ENCODE assay signal across 14 cellular contexts in genomic region chr5:151596839-151597539, GRCh38. TPM values are rescaled to one million over a fixed set of nuclear protein-coding genes. Genes with fewer than 3 reads are reported as not detected.
DNase-seq lines count a peak whose midpoint lies in the region; ATAC-seq, FAIRE-seq and TF ChIP-seq lines count a peak whose summit lies in the region.
"Had no signal": no experiment of that assay in that cellular context is flagged by ENCODE, and none has a peak within 500 bp of the region (broad histone marks: within the 10 kb centered on the region; RNA-seq: fewer than 3 reads in every experiment).

No MANE protein-coding gene starts in this region.

- H3K36me3 ChIP-seq in body of pancreas (replicated peaks in 1 of 2; ENCODE audit: insufficient read depth in 1 of 2, low read depth in 2 of 2): no peaks in the 10 kb centered on the region
- H3K36me3 ChIP-seq in psoas muscle (ENCODE audit: insufficient read depth in 1 of 2, low read depth in 1 of 2): no peaks in the 10 kb centered on the region

- ATAC-seq in body of pancreas (peak; percentile 42), psoas muscle (peak in 3 of 4 donors; percentile 34 to 54 (median 40)), HG03135 (IDR thresholded peaks at IDR 0.05; ENCODE audit: unreplicated experiment) (no peak)

- H3K27me3 Mint-ChIP-seq in immature natural killer cell (ENCODE audit: low read depth in 3 of 3): peaks cover 3 to 5% (median 3%) of the 10 kb centered on the region in 3 donors

- no peak overlapping the region for H3K4me3 ChIP-seq in body of pancreas
- H3K4me3 ChIP-seq in psoas muscle: no peak overlapping the region
- H3K4me3 ChIP-seq: SK-N-MC had no signal

- intact Hi-C loops in body of pancreas (cut with DNase I): no loop called here
- intact Hi-C loops in psoas muscle (cut with DNase I): no loop called here

- TF ChIP-seq CTCF in body of pancreas (IDR thresholded peaks at IDR 0.05) (no peak), psoas muscle (IDR thresholded peaks at IDR 0.05) (no peak)

- TF ChIP-seq POLR2A in H54 (IDR thresholded peaks at IDR 0.05; ENCODE audit: low read depth, low read length) (no peak), body of pancreas (IDR thresholded peaks at IDR 0.05) (no peak)

- no peak for FAIRE-seq in H54 (lab: Jason Lieb, UNC)

- H3K4me1 Mint-ChIP-seq in immature natural killer cell: no peaks in the 10 kb centered on the region

- no peaks in the 10 kb centered on the region for H3K9me3 Mint-ChIP-seq in immature natural killer cell

- DNase-seq in H54 (ENCODE audit: insufficient read length, low spot score) (peak; percentile 37), body of pancreas (no peak), iPS-NIHi7 (ENCODE audit: extremely low spot score) (peak; percentile 84), psoas muscle (no peak), immature natural killer cell (no peak)
- DNase-seq in stimulated activated CD4-positive, alpha-beta T cell treated with anti-CD3 and anti-CD28 coated beads, Interleukin-2, amount 100 ng/mL, for 24 hours: no peak
- DNase-seq: activated T-cell treated with anti-CD3 and anti-CD28 coated beads, Interleukin-2, amount 50 U/mL, for 1 hour; amygdala; KBM-7; NCI-H187 treated with DMSO at 0.1 percent for 48 hours had no signal

- H3K9me3 ChIP-seq in body of pancreas: no peaks in the 10 kb centered on the region
- no peaks in the 10 kb centered on the region for H3K9me3 ChIP-seq in psoas muscle

- no peak overlapping the region for H3K4me3 Mint-ChIP-seq in immature natural killer cell

- no peaks in the 10 kb centered on the region for H3K27me3 ChIP-seq in body of pancreas
- H3K27me3 ChIP-seq in psoas muscle (ENCODE audit: insufficient read depth in 3 of 3, low read length in 2 of 3): no peaks in the 10 kb centered on the region

- H3K36me3 Mint-ChIP-seq in immature natural killer cell: no peaks in the 10 kb centered on the region

- H3K4me1 ChIP-seq in body of pancreas (peaks cover 8% of the 10 kb centered on the region), psoas muscle (peaks cover 6% of the 10 kb centered on the region)

- no peak overlapping the region for H3K27ac Mint-ChIP-seq in immature natural killer cell

- 35 to 88% methylated on average over 1 to 2 of the region's 2 CpGs for WGBS in body of pancreas, 2 donors
- WGBS in psoas muscle, 3 donors: 28 to 39% (median 31%) methylated on average over 2 of the region's 2 CpGs

- H3K27ac ChIP-seq in body of pancreas: no peak overlapping the region
- H3K27ac ChIP-seq in psoas muscle: no peak overlapping the region
- H3K27ac ChIP-seq: SK-N-MC had no signal

RNA-seq across cellular contexts. Expression of gene FAT2, which starts 5.9 kb away (rescaled TPM):
- not detected for total RNA-seq in body of pancreas
- under 1 TPM in 2 of 4 donors, not detected in 2; 0.02 TPM for total RNA-seq in psoas muscle
- under 1 TPM in 2 of 3 donors, not detected in 1; 0.01 to 0.03 TPM for polyA plus RNA-seq in psoas muscle
- not detected for polyA plus RNA-seq in immature natural killer cell
- total RNA-seq: lung microvascular endothelial cell, posterior vena cava had no signal

Comparison
In these comparisons a context has a peak if more than half of its experiments do, and no peak if none do; other contexts are left out.
1. DNase-seq: peak in H54 (single experiment) and iPS-NIHi7 (single experiment); none in body of pancreas (0 of 4), psoas muscle (0 of 2), immature natural killer cell (0 of 3) and stimulated activated CD4-positive, alpha-beta T cell treated with anti-CD3 and anti-CD28 coated beads, Interleukin-2, amount 100 ng/mL, for 24 hours (0 of 2).